17 cellular contexts compared by ENCODE assay signal in genomic region chr1:43881415-43881814, GRCh38. TPM values are rescaled to one million over a fixed set of nuclear protein-coding genes. Genes with fewer than 3 reads are reported as not detected.
DNase-seq lines count a peak whose midpoint lies in the region; ATAC-seq and TF ChIP-seq lines count a peak whose summit lies in the region.
"Had no signal": no experiment of that assay in that cellular context is flagged by ENCODE, and none has a peak within 500 bp of the region (broad histone marks: within the 10 kb centered on the region; RNA-seq: fewer than 3 reads in every experiment).

No MANE protein-coding gene starts in this region.

- no peaks in the 10 kb centered on the region for H3K36me3 ChIP-seq in OCI-LY1 (ENCODE audit: insufficient read depth, low read length)
- H3K36me3 ChIP-seq in trophoblast cell (ENCODE audit: control insufficient read depth in 1 of 2, insufficient read depth in 2 of 2, low read length in 2 of 2) = no peaks in the 10 kb centered on the region
- peaks cover 23 to 27% of the 10 kb centered on the region in 2 experiments for H3K36me3 ChIP-seq in mesenchymal stem cell (ENCODE audit: control insufficient read depth in 1 of 2, insufficient read depth in 2 of 2, low read depth in 1 of 2, low read length in 2 of 2)
- no peaks in the 10 kb centered on the region for H3K36me3 ChIP-seq in Karpas-422 (ENCODE audit: insufficient read depth, low read length)
- H3K36me3 ChIP-seq: pancreas, tibial artery had no signal

- H4K8ac ChIP-seq in trophoblast cell (ENCODE audit: low read depth, low read length) (no peak overlapping the region), mesenchymal stem cell (ENCODE audit: low read length) (no peak overlapping the region)

- H3K27me3 Mint-ChIP-seq in activated CD8-positive, alpha-beta T cell treated with anti-CD3 and anti-CD28 coated beads, Interleukin-2, amount 10 ng/mL, durations not matched to agents 7 days and 5 days (ENCODE audit: low read depth) = no peaks in the 10 kb centered on the region
- H3K27me3 Mint-ChIP-seq in activated CD8-positive, alpha-beta T cell treated with anti-CD3 and anti-CD28 coated beads for 36 hours = no peaks in the 10 kb centered on the region
- H3K27me3 Mint-ChIP-seq: activated naive CD8-positive, alpha-beta T cell treated with anti-CD3 and anti-CD28 coated beads, Interleukin-2, amount 10 ng/mL, durations not matched to agents 7 days and 5 days had no signal

- H3K4me1 ChIP-seq in OCI-LY1 (ENCODE audit: insufficient read depth, low read length, severe bottlenecking) = peaks cover 21% of the 10 kb centered on the region
- H3K4me1 ChIP-seq in trophoblast cell (ENCODE audit: control insufficient read depth in 1 of 2, insufficient read depth in 2 of 2, low read length in 2 of 2) = peaks cover 8% of the 10 kb centered on the region in 2 experiments
- H3K4me1 ChIP-seq in mesenchymal stem cell (ENCODE audit: control insufficient read depth, insufficient read depth, low read depth, low read length) = peaks cover 12% of the 10 kb centered on the region
- H3K4me1 ChIP-seq in Karpas-422 (ENCODE audit: low read length) = peaks cover 8% of the 10 kb centered on the region
- H3K4me1 ChIP-seq: Caco-2, pancreas had no signal

- POLR2A ChIA-PET in activated CD8-positive, alpha-beta T cell treated with anti-CD3 and anti-CD28 coated beads, Interleukin-2, amount 10 ng/mL, durations not matched to agents 7 days and 5 days (lab: Charles Lee) = no interaction called here
- POLR2A ChIA-PET in activated CD8-positive, alpha-beta T cell treated with anti-CD3 and anti-CD28 coated beads for 36 hours (lab: Charles Lee) = no interaction called here

- no peaks in the 10 kb centered on the region for H3K36me3 Mint-ChIP-seq in activated CD8-positive, alpha-beta T cell treated with anti-CD3 and anti-CD28 coated beads, Interleukin-2, amount 10 ng/mL, durations not matched to agents 7 days and 5 days (ENCODE audit: low read depth)
- no peaks in the 10 kb centered on the region for H3K36me3 Mint-ChIP-seq in activated CD8-positive, alpha-beta T cell treated with anti-CD3 and anti-CD28 coated beads for 36 hours (ENCODE audit: low read depth)

- H3K9me2 ChIP-seq in OCI-LY1 (ENCODE audit: low read depth, low read length) (no peaks in the 10 kb centered on the region), Karpas-422 (replicated peaks; ENCODE audit: insufficient read depth, low read length) (no peaks in the 10 kb centered on the region)

- no peak overlapping the region for H2BK120ac ChIP-seq in trophoblast cell (ENCODE audit: insufficient read depth, low read length, poor library complexity)
- no peak overlapping the region for H2BK120ac ChIP-seq in mesenchymal stem cell (ENCODE audit: low read depth, low read length)

- no peak overlapping the region for H3K23ac ChIP-seq in trophoblast cell (ENCODE audit: low read length)
- H3K23ac ChIP-seq in mesenchymal stem cell (ENCODE audit: low read length in 2 of 2) = no peak overlapping the region

- H3K14ac ChIP-seq in trophoblast cell (ENCODE audit: low read length) (no peak overlapping the region), mesenchymal stem cell (ENCODE audit: low read length in 2 of 2) (no peak overlapping the region)

- intact Hi-C loops in activated CD8-positive, alpha-beta T cell treated with anti-CD3 and anti-CD28 coated beads for 36 hours (cut with micrococcal nuclease) = no loop called here

- H3K9ac ChIP-seq in OCI-LY1 (ENCODE audit: low read length) = no peak overlapping the region
- no peak overlapping the region for H3K9ac ChIP-seq in trophoblast cell (ENCODE audit: low read length)
- no peak overlapping the region for H3K9ac ChIP-seq in mesenchymal stem cell (ENCODE audit: low read length)
- no peak overlapping the region for H3K9ac ChIP-seq in Karpas-422 (ENCODE audit: low read length)

- no peaks in the 10 kb centered on the region for H3K27me3 ChIP-seq in OCI-LY1 (ENCODE audit: insufficient read depth, low read length)
- H3K27me3 ChIP-seq in trophoblast cell (ENCODE audit: insufficient read depth, low read length) = no peaks in the 10 kb centered on the region
- peaks cover 0 to 14% of the 10 kb centered on the region in 2 experiments for H3K27me3 ChIP-seq in mesenchymal stem cell (ENCODE audit: control insufficient read depth in 1 of 2, insufficient read depth in 1 of 2, low read length in 2 of 2)
- H3K27me3 ChIP-seq in Karpas-422 (ENCODE audit: low read length) = no peaks in the 10 kb centered on the region
- H3K27me3 ChIP-seq: pancreas, tibial artery had no signal

- H4K20me1 ChIP-seq in OCI-LY1 (ENCODE audit: insufficient read depth, low read length) (no peaks in the 10 kb centered on the region), Karpas-422 (ENCODE audit: insufficient read depth, low read depth, low read length) (no peaks in the 10 kb centered on the region)

- H2AFZ ChIP-seq in OCI-LY1 (ENCODE audit: low read length) (no peak overlapping the region), trophoblast cell (ENCODE audit: insufficient read depth, low read length, poor library complexity) (no peak overlapping the region), mesenchymal stem cell (ENCODE audit: low read depth, low read length) (no peak overlapping the region), Karpas-422 (ENCODE audit: low read length) (no peak overlapping the region)

- no peak overlapping the region for H3K4ac ChIP-seq in trophoblast cell (ENCODE audit: low read depth, low read length)
- no peak overlapping the region for H3K4ac ChIP-seq in mesenchymal stem cell (ENCODE audit: low read depth in 1 of 2, low read length in 2 of 2)

- no peak overlapping the region for H2BK15ac ChIP-seq in mesenchymal stem cell (ENCODE audit: low read depth, poor library complexity, severe bottlenecking)

- H3K4me2 ChIP-seq in OCI-LY1 (ENCODE audit: low read length) = no peak overlapping the region
- H3K4me2 ChIP-seq in trophoblast cell (ENCODE audit: low read length) = no peak overlapping the region
- H3K4me2 ChIP-seq in mesenchymal stem cell (ENCODE audit: low read length, poor library complexity, severe bottlenecking) = no peak overlapping the region
- H3K4me2 ChIP-seq in Karpas-422 (ENCODE audit: low read depth, low read length, poor library complexity, severe bottlenecking) = no peak overlapping the region

- CTCF ChIA-PET in activated CD8-positive, alpha-beta T cell treated with anti-CD3 and anti-CD28 coated beads, Interleukin-2, amount 10 ng/mL, durations not matched to agents 7 days and 5 days (lab: Charles Lee) = interaction anchor here (1.0 kb wide), 1 partner anchor 117 kb away, joined by 3 read pairs; no protein-coding TSS in a partner anchor
- CTCF ChIA-PET in activated CD8-positive, alpha-beta T cell treated with anti-CD3 and anti-CD28 coated beads for 36 hours (lab: Charles Lee) = interaction anchor here (1.4 kb wide), 1 partner anchor 54 kb away, joined by 6 read pairs; no protein-coding TSS in a partner anchor

- WGBS in trophoblast cell (ENCODE audit: extremely low coverage, insufficient coverage, insufficient read length) = no CpG with 5 or more reads among the region's 4 CpGs
- 79% methylated on average over 4 of the region's 4 CpGs for WGBS in mesenchymal stem cell

- H2BK12ac ChIP-seq in trophoblast cell (ENCODE audit: low read length) = no peak overlapping the region
- H2BK12ac ChIP-seq in mesenchymal stem cell (ENCODE audit: low read length in 2 of 2) = no peak overlapping the region

- no peaks in the 10 kb centered on the region for H3F3A ChIP-seq in OCI-LY1 (ENCODE audit: insufficient read depth, low read length)

- no peak overlapping the region for H3K4me3 Mint-ChIP-seq in activated CD8-positive, alpha-beta T cell treated with anti-CD3 and anti-CD28 coated beads, Interleukin-2, amount 10 ng/mL, durations not matched to agents 7 days and 5 days
- no peak overlapping the region for H3K4me3 Mint-ChIP-seq in activated CD8-positive, alpha-beta T cell treated with anti-CD3 and anti-CD28 coated beads for 36 hours
- H3K4me3 Mint-ChIP-seq: activated naive CD8-positive, alpha-beta T cell treated with anti-CD3 and anti-CD28 coated beads, Interleukin-2, amount 10 ng/mL, durations not matched to agents 7 days and 5 days had no signal

- H3K18ac ChIP-seq in trophoblast cell (ENCODE audit: low read length) (no peak overlapping the region), mesenchymal stem cell (ENCODE audit: low read depth in 1 of 2, low read length in 2 of 2) (no peak overlapping the region)

- H3K9me3 ChIP-seq in OCI-LY1 (ENCODE audit: low read length) (no peaks in the 10 kb centered on the region), trophoblast cell (ENCODE audit: insufficient read depth, low read depth, low read length) (no peaks in the 10 kb centered on the region), mesenchymal stem cell (ENCODE audit: control insufficient read depth, low read length) (no peaks in the 10 kb centered on the region), Karpas-422 (ENCODE audit: low read length) (no peaks in the 10 kb centered on the region)
- H3K9me3 ChIP-seq: Caco-2, pancreas, tibial artery had no signal

- peak overlapping the region; percentile 14 for H3K27ac ChIP-seq in OCI-LY1 (ENCODE audit: low read depth, low read length, poor library complexity, severe bottlenecking)
- H3K27ac ChIP-seq in trophoblast cell (ENCODE audit: low read depth, low read length) = no peak overlapping the region
- H3K27ac ChIP-seq in mesenchymal stem cell (ENCODE audit: low read length, poor library complexity, severe bottlenecking) = no peak overlapping the region
- H3K27ac ChIP-seq in Karpas-422 (ENCODE audit: low read length) = no peak overlapping the region
- H3K27ac ChIP-seq: pancreas had no signal

- no peak for TF ChIP-seq CTCF in activated CD8-positive, alpha-beta T cell treated with anti-CD3 and anti-CD28 coated beads for 36 hours (IDR thresholded peaks at IDR 0.05)
- TF ChIP-seq CTCF in OCI-LY1 (IDR thresholded peaks at IDR 0.05; ENCODE audit: low read length) (no peak), choroid plexus epithelial cell (conservative IDR thresholded peaks at IDR 0.05; ENCODE audit: low read depth, low read length) (peak; percentile 43)

- peak overlapping the region; percentile 6 for H3K27ac Mint-ChIP-seq in activated CD8-positive, alpha-beta T cell treated with anti-CD3 and anti-CD28 coated beads, Interleukin-2, amount 10 ng/mL, durations not matched to agents 7 days and 5 days
- no peak overlapping the region for H3K27ac Mint-ChIP-seq in activated CD8-positive, alpha-beta T cell treated with anti-CD3 and anti-CD28 coated beads for 36 hours
- H3K27ac Mint-ChIP-seq: activated naive CD8-positive, alpha-beta T cell treated with anti-CD3 and anti-CD28 coated beads, Interleukin-2, amount 10 ng/mL, durations not matched to agents 7 days and 5 days had no signal

- H3K9me3 Mint-ChIP-seq in activated CD8-positive, alpha-beta T cell treated with anti-CD3 and anti-CD28 coated beads, Interleukin-2, amount 10 ng/mL, durations not matched to agents 7 days and 5 days (ENCODE audit: insufficient read depth) = no peaks in the 10 kb centered on the region
- H3K9me3 Mint-ChIP-seq in activated CD8-positive, alpha-beta T cell treated with anti-CD3 and anti-CD28 coated beads for 36 hours = no peaks in the 10 kb centered on the region
- H3K9me3 Mint-ChIP-seq: activated naive CD8-positive, alpha-beta T cell treated with anti-CD3 and anti-CD28 coated beads, Interleukin-2, amount 10 ng/mL, durations not matched to agents 7 days and 5 days had no signal

- H3K4me1 Mint-ChIP-seq in activated CD8-positive, alpha-beta T cell treated with anti-CD3 and anti-CD28 coated beads, Interleukin-2, amount 10 ng/mL, durations not matched to agents 7 days and 5 days (ENCODE audit: low read depth) = peaks cover 2% of the 10 kb centered on the region
- no peaks in the 10 kb centered on the region for H3K4me1 Mint-ChIP-seq in activated CD8-positive, alpha-beta T cell treated with anti-CD3 and anti-CD28 coated beads for 36 hours (ENCODE audit: low read depth)
- H3K4me1 Mint-ChIP-seq: activated naive CD8-positive, alpha-beta T cell treated with anti-CD3 and anti-CD28 coated beads, Interleukin-2, amount 10 ng/mL, durations not matched to agents 7 days and 5 days had no signal

- no peak overlapping the region for H2AK5ac ChIP-seq in trophoblast cell (ENCODE audit: low read length)
- H2AK5ac ChIP-seq in mesenchymal stem cell (ENCODE audit: low read length, severe bottlenecking) = no peak overlapping the region

- H3K79me1 ChIP-seq in trophoblast cell (ENCODE audit: low read length) (no peaks in the 10 kb centered on the region), mesenchymal stem cell (replicated peaks; ENCODE audit: low read length, poor library complexity, severe bottlenecking) (peaks cover 5% of the 10 kb centered on the region)

- no peak for DNase-seq in activated CD8-positive, alpha-beta T cell treated with anti-CD3 and anti-CD28 coated beads, Interleukin-2, amount 10 ng/mL, durations not matched to agents 7 days and 5 days
- no peak for DNase-seq in activated CD8-positive, alpha-beta T cell treated with anti-CD3 and anti-CD28 coated beads for 36 hours
- DNase-seq in choroid plexus epithelial cell (ENCODE audit: low read depth) (peak; percentile 53), retina (peak; percentile 19), trophoblast cell (no peak), mesenchymal stem cell (no peak), Karpas-422 (no peak)
- DNase-seq: activated naive CD8-positive, alpha-beta T cell treated with anti-CD3 and anti-CD28 coated beads, Interleukin-2, amount 10 ng/mL, durations not matched to agents 7 days and 5 days; Caco-2; midbrain; NCI-H1694; NCI-H774; pancreas had no signal

- H4K12ac ChIP-seq in trophoblast cell (ENCODE audit: low read depth, low read length) = no peak overlapping the region

- ATAC-seq in activated CD8-positive, alpha-beta T cell treated with anti-CD3 and anti-CD28 coated beads, Interleukin-2, amount 10 ng/mL, durations not matched to agents 7 days and 5 days = no peak
- no peak for ATAC-seq in activated CD8-positive, alpha-beta T cell treated with anti-CD3 and anti-CD28 coated beads for 36 hours
- ATAC-seq: pancreas had no signal

- H3K4me3 ChIP-seq in OCI-LY1 (ENCODE audit: low read depth, low read length, poor library complexity, severe bottlenecking) (no peak overlapping the region), choroid plexus epithelial cell (ENCODE audit: low read depth, low read length) (no peak overlapping the region), trophoblast cell (ENCODE audit: low read depth, low read length) (no peak overlapping the region), mesenchymal stem cell (ENCODE audit: insufficient read depth in 1 of 2, low read depth in 1 of 2, low read length in 2 of 2) (no peak overlapping the region), Karpas-422 (ENCODE audit: low read length) (no peak overlapping the region)
- H3K4me3 ChIP-seq: coronary artery, pancreas, tibial artery had no signal

- H4K91ac ChIP-seq in trophoblast cell (ENCODE audit: low read depth, low read length) = no peak overlapping the region
- no peak overlapping the region for H4K91ac ChIP-seq in mesenchymal stem cell (ENCODE audit: low read length)

- H3K79me2 ChIP-seq in OCI-LY1 (ENCODE audit: insufficient read depth, low read length) (no peaks in the 10 kb centered on the region), trophoblast cell (ENCODE audit: control insufficient read depth, insufficient read depth, low read length, poor library complexity) (no peaks in the 10 kb centered on the region), Karpas-422 (ENCODE audit: low read length) (no peaks in the 10 kb centered on the region)

- H2BK5ac ChIP-seq in trophoblast cell (ENCODE audit: low read depth, low read length, poor library complexity) = no peak overlapping the region
- no peak overlapping the region for H2BK5ac ChIP-seq in mesenchymal stem cell (ENCODE audit: low read depth, low read length, poor library complexity, severe bottlenecking)

RNA-seq across cellular contexts. Expression of gene ARTN, which starts 52.2 kb away (rescaled TPM):
- under 1 TPM; 0.23 to 0.68 TPM for total RNA-seq in activated CD8-positive, alpha-beta T cell treated with anti-CD3 and anti-CD28 coated beads, Interleukin-2, amount 10 ng/mL, durations not matched to agents 7 days and 5 days
- total RNA-seq in activated CD8-positive, alpha-beta T cell treated with anti-CD3 and anti-CD28 coated beads for 36 hours = under 1 TPM; 0.36 to 0.68 TPM
- polyA plus RNA-seq in trophoblast cell (2013) = 0.36 and 0.37 TPM in 2 replicates
- polyA plus RNA-seq in mesenchymal stem cell (2013, experiment 1 of 2) = 0.10 TPM
- 0.14 TPM for polyA plus RNA-seq in mesenchymal stem cell (2013, experiment 2 of 2)
- 1.0 TPM in 1 of 2 replicates, not detected in the other for total RNA-seq in Karpas-422 (2014; rRNA removed; shearing (Covaris generic); ENCODE audit: low replicate concordance)
- total RNA-seq: Caco-2, SK-MEL-5 had no signal

Comparison
In these comparisons a context has a peak if more than half of its experiments do, and no peak if none do; other contexts are left out.
1. DNase-seq: peak in choroid plexus epithelial cell (single experiment) and retina (single experiment); none in activated CD8-positive, alpha-beta T cell treated with anti-CD3 and anti-CD28 coated beads, Interleukin-2, amount 10 ng/mL, durations not matched to agents 7 days and 5 days (single experiment), activated CD8-positive, alpha-beta T cell treated with anti-CD3 and anti-CD28 coated beads for 36 hours (single experiment), trophoblast cell (0 of 2), mesenchymal stem cell (single experiment) and Karpas-422 (single experiment).